ENCODE assay signal across 12 cellular contexts in genomic region chr12:2076196-2076570, GRCh38. TPM values are rescaled to one million over a fixed set of nuclear protein-coding genes. Genes with fewer than 3 reads are reported as not detected.
A peak's percentile ranks its signal among the peaks of the same experiment; 100 is the strongest.
DNase-seq lines count a peak whose midpoint lies in the region; ATAC-seq and TF ChIP-seq lines count a peak whose summit lies in the region.
"Had no signal": no experiment of that assay in that cellular context is flagged by ENCODE, and none has a peak within 500 bp of the region (broad histone marks: within the 10 kb centered on the region; RNA-seq: fewer than 3 reads in every experiment).

No MANE protein-coding gene starts in this region.

- H3K27me3 ChIP-seq in psoas muscle (ENCODE audit: insufficient read depth in 3 of 3, low read length in 2 of 3): no peaks in the 10 kb centered on the region

- H3K4me1 ChIP-seq in psoas muscle: peaks cover 12% of the 10 kb centered on the region

- intact Hi-C loops in left cardiac atrium (cut with DNase I): no loop called here
- intact Hi-C loops in psoas muscle (cut with DNase I): no loop called here

- no peak overlapping the region for H3K4me3 ChIP-seq in AG10803 (ENCODE audit: low read length)
- H3K4me3 ChIP-seq in choroid plexus epithelial cell (ENCODE audit: low read depth, low read length): no peak overlapping the region
- no peak overlapping the region for H3K4me3 ChIP-seq in psoas muscle

- 55 to 69% (median 56%) methylated on average over 9 of the region's 9 CpGs for WGBS in psoas muscle, 3 donors

- H3K36me3 ChIP-seq in psoas muscle (ENCODE audit: insufficient read depth in 1 of 2, low read depth in 1 of 2): no peaks in the 10 kb centered on the region

- peak overlapping the region; percentile 68 for H3K27ac ChIP-seq in psoas muscle

- peak; percentile 28 to 49 for ATAC-seq in left cardiac atrium
- no peak for ATAC-seq in psoas muscle
- ATAC-seq: activated CD4-positive, CD25-positive, alpha-beta regulatory T cell treated with anti-CD3 and anti-CD28 coated beads, Interleukin-2, amount 50 U/mL, for 24 hours had no signal

- DNase-seq in AG10803 (ENCODE audit: low read depth) (peak; percentile 63), choroid plexus epithelial cell (ENCODE audit: low read depth) (peak; percentile 64), left cardiac atrium (no peak), psoas muscle (no peak), DMS53 (lab: John Stamatoyannopoulos, UW) (no peak), NCI-H226 (no peak), DMS79 (lab: John Stamatoyannopoulos, UW) (no peak), NCI-H2196 treated with DMSO at 0.1 percent for 48 hours (lab: John Stamatoyannopoulos, UW; ENCODE audit: unreplicated experiment) (no peak)
- DNase-seq: activated naive CD4-positive, alpha-beta T cell treated with anti-CD3 and anti-CD28 coated beads, Interleukin-2, amount 50 U/mL, for 16 hours; cortex of kidney; NCI-H1105 had no signal

- H3K9me3 ChIP-seq in psoas muscle: peaks cover 3% of the 10 kb centered on the region

- TF ChIP-seq CTCF in AG10803 (conservative IDR thresholded peaks at IDR 0.05; ENCODE audit: low read length) (no peak), choroid plexus epithelial cell (conservative IDR thresholded peaks at IDR 0.05; ENCODE audit: low read depth, low read length) (no peak), psoas muscle (IDR thresholded peaks at IDR 0.05) (no peak)

RNA-seq across cellular contexts. Expression of gene CACNA1C, which starts 23.4 kb away (rescaled TPM):
- total RNA-seq in left cardiac atrium (100 to 1,000 TPM in 1 of 2 donors, 10 to 100 TPM in 1; 99.2 to 127 TPM), psoas muscle (1 to 10 TPM in 3 of 4 donors, under 1 TPM in 1; 0.95 to 2.9 (median 1.3) TPM)
- under 1 TPM; 0.26 to 0.48 (median 0.46) TPM for polyA plus RNA-seq in psoas muscle

Comparison
In these comparisons a context has a peak if more than half of its experiments do, and no peak if none do; other contexts are left out.
1. DNase-seq: peak in AG10803 (single experiment) and choroid plexus epithelial cell (single experiment); none in left cardiac atrium (single experiment), psoas muscle (0 of 2), DMS53 (single experiment), NCI-H226 (single experiment), DMS79 (single experiment) and NCI-H2196 treated with DMSO at 0.1 percent for 48 hours (single experiment).
2. ATAC-seq: peak in left cardiac atrium (2 of 2); none in psoas muscle (0 of 4).
3. RNA of gene CACNA1C, which starts 23.4 kb away (total RNA-seq): 99.2 to 127 TPM in left cardiac atrium; 0.95 to 2.9 TPM in psoas muscle; every median in the first group is over 10 times any median in the second.